ENCODE assay signal across 9 cellular contexts in the genomic region with DNA sequence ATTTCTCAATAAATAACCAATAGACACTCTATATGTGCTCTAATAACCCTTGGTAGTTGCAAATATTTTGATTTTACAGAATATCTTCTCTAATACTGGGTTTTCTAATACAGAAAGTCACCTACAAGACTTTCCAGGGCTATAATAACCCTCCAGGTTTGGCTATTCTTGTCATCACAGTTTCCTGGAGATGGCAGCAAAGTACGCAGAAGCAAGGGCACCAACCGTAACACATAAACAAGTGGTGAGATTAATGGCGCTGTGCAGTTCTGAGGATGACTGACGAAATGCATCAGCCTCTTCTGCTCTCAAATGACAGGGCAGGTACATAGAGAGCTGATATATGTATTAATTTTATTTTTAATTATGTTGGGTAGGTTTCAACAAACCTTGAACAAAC.
DNase-seq lines count a peak whose midpoint lies in the region; ATAC-seq and TF ChIP-seq lines count a peak whose summit lies in the region.
"Had no signal": no experiment of that assay in that cellular context is flagged by ENCODE, and none has a peak within 500 bp of the region (broad histone marks: within the 10 kb centered on the region; RNA-seq: fewer than 3 reads in every experiment).

No MANE protein-coding gene starts in this region.

- H2BK15ac ChIP-seq in mesenchymal stem cell (ENCODE audit: low read depth, poor library complexity, severe bottlenecking) = no peak overlapping the region

- H3K79me2 ChIP-seq in DND-41 (ENCODE audit: insufficient read depth, low read length) = no peaks in the 10 kb centered on the region

- ATAC-seq in DND-41 (ENCODE audit: insufficient read depth, low read depth) = 0 out of 3 replicates have a peak, but pooled peaks have one; percentile 35

- no peak overlapping the region for H2BK12ac ChIP-seq in mesenchymal stem cell (ENCODE audit: low read length in 2 of 2)

- H3K4me2 ChIP-seq in DND-41 (ENCODE audit: insufficient read depth, low read length) = no peak overlapping the region
- no peak overlapping the region for H3K4me2 ChIP-seq in mesenchymal stem cell (ENCODE audit: low read length, poor library complexity, severe bottlenecking)

- H3K4me3 ChIP-seq in DND-41 (ENCODE audit: low read depth in 1 of 2, low read length in 2 of 2) (no peak overlapping the region), mesenchymal stem cell (ENCODE audit: insufficient read depth in 1 of 2, low read depth in 1 of 2, low read length in 2 of 2) (no peak overlapping the region), breast epithelium (no peak overlapping the region)
- H3K4me3 ChIP-seq: skin epidermis had no signal

- H4K20me1 ChIP-seq in DND-41 (ENCODE audit: insufficient read depth, low read length) = no peaks in the 10 kb centered on the region

- no peak overlapping the region for H2BK5ac ChIP-seq in mesenchymal stem cell (ENCODE audit: low read depth, low read length, poor library complexity, severe bottlenecking)

- H2AFZ ChIP-seq in DND-41 (ENCODE audit: low read depth, low read length) = no peak overlapping the region
- no peak overlapping the region for H2AFZ ChIP-seq in mesenchymal stem cell (ENCODE audit: low read depth, low read length)

- H3K27me3 ChIP-seq in DND-41 (ENCODE audit: insufficient read depth, low read length, poor library complexity) = no peaks in the 10 kb centered on the region
- H3K27me3 ChIP-seq in mesenchymal stem cell (ENCODE audit: control insufficient read depth in 1 of 2, insufficient read depth in 1 of 2, low read length in 2 of 2) = no peaks in the 10 kb centered on the region
- H3K27me3 ChIP-seq in breast epithelium = no peaks in the 10 kb centered on the region

- WGBS in mesenchymal stem cell = 33% methylated on average over 4 of the region's 4 CpGs

- H2BK120ac ChIP-seq in mesenchymal stem cell (ENCODE audit: low read depth, low read length) = no peak overlapping the region

- no peak overlapping the region for H3K4ac ChIP-seq in mesenchymal stem cell (ENCODE audit: low read depth in 1 of 2, low read length in 2 of 2)

- H3K18ac ChIP-seq in mesenchymal stem cell (ENCODE audit: low read depth in 1 of 2, low read length in 2 of 2) = no peak overlapping the region

- H4K91ac ChIP-seq in mesenchymal stem cell (ENCODE audit: low read length) = no peak overlapping the region

- no peak overlapping the region for H3K23ac ChIP-seq in mesenchymal stem cell (ENCODE audit: low read length in 2 of 2)

- H3K9ac ChIP-seq in DND-41 (ENCODE audit: low read depth, low read length) (no peak overlapping the region), mesenchymal stem cell (ENCODE audit: low read length) (no peak overlapping the region)

- intact Hi-C loops in breast epithelium (cut with DNase I; ENCODE audit: low total_unique reads) = no loop called here

- TF ChIP-seq POLR2A in breast epithelium (IDR thresholded peaks at IDR 0.05) = no peak

- H4K8ac ChIP-seq in mesenchymal stem cell (ENCODE audit: low read length) = no peak overlapping the region

- H3K36me3 ChIP-seq in DND-41 (ENCODE audit: insufficient read depth, low read length) = no peaks in the 10 kb centered on the region
- H3K36me3 ChIP-seq in mesenchymal stem cell (ENCODE audit: control insufficient read depth in 1 of 2, insufficient read depth in 2 of 2, low read depth in 1 of 2, low read length in 2 of 2) = no peaks in the 10 kb centered on the region
- no peaks in the 10 kb centered on the region for H3K36me3 ChIP-seq in breast epithelium

- TF ChIP-seq CTCF in DND-41 (IDR thresholded peaks at IDR 0.05; ENCODE audit: borderline replicate concordance, extremely low read depth, low read length, poor library complexity, severe bottlenecking) (peak; percentile 38), breast epithelium (IDR thresholded peaks at IDR 0.05) (no peak)

- H3K27ac ChIP-seq in DND-41 (ENCODE audit: low read length) (no peak overlapping the region), mesenchymal stem cell (ENCODE audit: low read length, poor library complexity, severe bottlenecking) (peak overlapping the region; percentile 83), breast epithelium (no peak overlapping the region)
- H3K27ac ChIP-seq: skin epidermis had no signal

- H3K4me1 ChIP-seq in DND-41 (ENCODE audit: insufficient read depth, low read length) = no peaks in the 10 kb centered on the region
- no peaks in the 10 kb centered on the region for H3K4me1 ChIP-seq in mesenchymal stem cell (ENCODE audit: control insufficient read depth, insufficient read depth, low read depth, low read length)
- no peaks in the 10 kb centered on the region for H3K4me1 ChIP-seq in breast epithelium

- no peak overlapping the region for H2AK5ac ChIP-seq in mesenchymal stem cell (ENCODE audit: low read length, severe bottlenecking)

- no peak for DNase-seq in DND-41
- DNase-seq in NCI-H146 treated with DMSO at 0.1 percent for 48 hours (lab: John Stamatoyannopoulos, UW; ENCODE audit: unreplicated experiment) = peak; percentile 27
- peak; percentile 28 for DNase-seq in astrocyte of the hippocampus (ENCODE audit: low read depth, low spot score)
- DNase-seq in mesenchymal stem cell = peak; percentile 31
- DNase-seq in HUDEP-2 (lab: John Stamatoyannopoulos, UW; ENCODE audit: unreplicated experiment in 76 of 76) = no peak
- DNase-seq in breast epithelium (ENCODE audit: low spot score in 2 of 2) = no peak
- no peak for DNase-seq in UCSD-AML1 (lab: John Stamatoyannopoulos, UW; ENCODE audit: unreplicated experiment)
- DNase-seq in stimulated activated CD4-positive, alpha-beta T cell treated with anti-CD3 and anti-CD28 coated beads, Interleukin-2, amount 100 ng/mL, for 48 hours = no peak

- H3K79me1 ChIP-seq in mesenchymal stem cell (replicated peaks; ENCODE audit: low read length, poor library complexity, severe bottlenecking) = no peaks in the 10 kb centered on the region

- no peak overlapping the region for H3K14ac ChIP-seq in mesenchymal stem cell (ENCODE audit: low read length in 2 of 2)

- H3K9me3 ChIP-seq in DND-41 (ENCODE audit: insufficient read depth, low read length, severe bottlenecking) (no peaks in the 10 kb centered on the region), mesenchymal stem cell (ENCODE audit: control insufficient read depth, low read length) (no peaks in the 10 kb centered on the region), breast epithelium (no peaks in the 10 kb centered on the region)

Comparison
In these comparisons a context has a peak if more than half of its experiments do, and no peak if none do; other contexts are left out.
1. DNase-seq: peak in NCI-H146 treated with DMSO at 0.1 percent for 48 hours (single experiment), astrocyte of the hippocampus (single experiment) and mesenchymal stem cell (single experiment); none in DND-41 (single experiment), HUDEP-2 (0 of 76), breast epithelium (0 of 2), UCSD-AML1 (single experiment) and stimulated activated CD4-positive, alpha-beta T cell treated with anti-CD3 and anti-CD28 coated beads, Interleukin-2, amount 100 ng/mL, for 48 hours (0 of 2).